Comparison of ENCODE assay signal across 15 cellular contexts in genomic region chr10:63702107-63702506, GRCh38.
A peak's percentile ranks its signal among the peaks of the same experiment; 100 is the strongest.
DNase-seq lines count a peak whose midpoint lies in the region; ATAC-seq lines count a peak whose summit lies in the region.
"Had no signal": no experiment of that assay in that cellular context is flagged by ENCODE, and none has a peak within 500 bp of the region (broad histone marks: within the 10 kb centered on the region; RNA-seq: fewer than 3 reads in every experiment).

No MANE protein-coding gene starts in this region.

- ATAC-seq in left lobe of liver: peak; percentile 82
- ATAC-seq: activated naive CD4-positive, alpha-beta T cell treated with anti-CD3 and anti-CD28 coated beads, Interleukin-2, amount 50 U/mL, for 72 hours; left ventricle myocardium superior had no signal

- intact Hi-C loops in head of caudate nucleus (cut with DNase I): no loop called here

- DNase-seq in DMS79 treated with DMSO at 0.1 percent for 48 hours (lab: John Stamatoyannopoulos, UW): peak; percentile 17
- DNase-seq in DMS79 (lab: John Stamatoyannopoulos, UW): no peak
- peak; percentile 43 for DNase-seq in DMS153 treated with DMSO at 0.1 percent for 48 hours (lab: John Stamatoyannopoulos, UW; ENCODE audit: unreplicated experiment)
- DNase-seq in NCI-H2196 treated with DMSO at 0.1 percent for 48 hours (lab: John Stamatoyannopoulos, UW; ENCODE audit: unreplicated experiment): peak; percentile 8
- peak; percentile 76 for DNase-seq in left lobe of liver (ENCODE audit: low spot score)
- DNase-seq in head of caudate nucleus: no peak
- DNase-seq in NCI-H446 treated with DMSO at 0.1 percent for 48 hours (lab: John Stamatoyannopoulos, UW): no peak
- no peak for DNase-seq in NOMO-1 (lab: John Stamatoyannopoulos, UW; ENCODE audit: unreplicated experiment in 2 of 2)
- DNase-seq: activated CD4-positive, alpha-beta T cell treated with anti-CD3 and anti-CD28 coated beads for 48 hours; CD4-positive, alpha-beta memory T cell; HFFc6; left ventricle myocardium superior; NCI-H82; SIG-M5 had no signal

Comparison
In these comparisons a context has a peak if more than half of its experiments do, and no peak if none do; other contexts are left out.
1. DNase-seq: peak in DMS79 treated with DMSO at 0.1 percent for 48 hours (single experiment), DMS153 treated with DMSO at 0.1 percent for 48 hours (single experiment), NCI-H2196 treated with DMSO at 0.1 percent for 48 hours (single experiment) and left lobe of liver (single experiment); none in DMS79 (single experiment), head of caudate nucleus (0 of 42), NCI-H446 treated with DMSO at 0.1 percent for 48 hours (single experiment) and NOMO-1 (0 of 2).